In genomic region chr11:124865902-124866851, GRCh38 we compare ENCODE assay signal across 1 cellular context.
TF ChIP-seq lines count a peak whose summit lies in the region.

No MANE protein-coding gene starts in this region.

TF ChIP-seq in HepG2, 621 proteins besides CTCF, POLR2A, EP300 and RAD21 (continued from another document and continues in another):
- TF ChIP-seq NFAT5 (CRISPR knock-in tag; IDR thresholded peaks at IDR 0.05) (peak; percentile 59; the same call in 1 of the 2 replicates), PHF20 (CRISPR knock-in tag; IDR thresholded peaks at IDR 0.05) (no peak), ZNF557 (CRISPR knock-in tag; IDR thresholded peaks at IDR 0.05) (no peak), MTF2 (CRISPR knock-in tag; IDR thresholded peaks at IDR 0.05; ENCODE audit: borderline replicate concordance) (peak; percentile 10; the same call in 1 of the 2 replicates), ARID4A (CRISPR knock-in tag; IDR thresholded peaks at IDR 0.05; ENCODE audit: borderline replicate concordance) (0 out of 2 replicates have a peak, but pooled peaks have one; percentile 32), ZNF777 (CRISPR knock-in tag; IDR thresholded peaks at IDR 0.05) (no peak), POLR2AphosphoS5 (IDR thresholded peaks at IDR 0.05; ENCODE audit: low read depth, low read length) (no peak), ZNF33B (CRISPR knock-in tag; IDR thresholded peaks at IDR 0.05) (no peak), ZNF253 (CRISPR knock-in tag; IDR thresholded peaks at IDR 0.05; ENCODE audit: borderline replicate concordance) (no peak), SATB2 (CRISPR knock-in tag; IDR thresholded peaks at IDR 0.05) (0 out of 2 replicates have a peak, but pooled peaks have one; percentile 44), HOXA9 (CRISPR knock-in tag; IDR thresholded peaks at IDR 0.05; ENCODE audit: borderline replicate concordance) (0 out of 2 replicates have a peak, but pooled peaks have one; percentile 61), TEAD3 (CRISPR knock-in tag; optimal IDR thresholded peaks at IDR 0.05; ENCODE audit: borderline replicate concordance) (peak; percentile 10), RARA (CRISPR knock-in tag; IDR thresholded peaks at IDR 0.05) (no peak), SMAD9 (CRISPR knock-in tag; IDR thresholded peaks at IDR 0.05) (0 out of 2 replicates have a peak, but pooled peaks have one; percentile 86), NRL (CRISPR knock-in tag; IDR thresholded peaks at IDR 0.05; ENCODE audit: borderline replicate concordance) (peak; percentile 32; the same call in 1 of the 2 replicates), ZNF619 (CRISPR knock-in tag; IDR thresholded peaks at IDR 0.05) (no peak), ZNF343 (CRISPR knock-in tag; IDR thresholded peaks at IDR 0.05) (peak; percentile 78; the same call in 1 of the 2 replicates), TRIM22 (IDR thresholded peaks at IDR 0.05) (no peak), ZNF280B (CRISPR knock-in tag; IDR thresholded peaks at IDR 0.05; ENCODE audit: borderline replicate concordance) (peak; percentile 53; the same call in 1 of the 2 replicates), POGK (CRISPR knock-in tag; conservative IDR thresholded peaks at IDR 0.05) (no peak), ZNF24 (IDR thresholded peaks at IDR 0.05) (no peak), NCOA2 (CRISPR knock-in tag; IDR thresholded peaks at IDR 0.05) (no peak), NR1H2 (CRISPR knock-in tag; IDR thresholded peaks at IDR 0.05; ENCODE audit: borderline replicate concordance, low read depth) (0 out of 2 replicates have a peak, but pooled peaks have one; percentile 55), RBAK (CRISPR knock-in tag; IDR thresholded peaks at IDR 0.05) (no peak), ZSCAN5A (CRISPR knock-in tag; IDR thresholded peaks at IDR 0.05; ENCODE audit: borderline replicate concordance) (no peak), MIXL1 (CRISPR knock-in tag; IDR thresholded peaks at IDR 0.05) (no peak), HNF1B (CRISPR knock-in tag; IDR thresholded peaks at IDR 0.05) (no peak), ETV5 (CRISPR knock-in tag; IDR thresholded peaks at IDR 0.05; ENCODE audit: borderline replicate concordance) (0 out of 2 replicates have a peak, but pooled peaks have one; percentile 11), KDM2A (CRISPR knock-in tag; IDR thresholded peaks at IDR 0.05; ENCODE audit: borderline replicate concordance, low read depth) (peak; percentile 36; the same call in 1 of the 2 replicates), SP4 (CRISPR knock-in tag; IDR thresholded peaks at IDR 0.05) (0 out of 2 replicates have a peak, but pooled peaks have one; percentile 33), ZNF615 (CRISPR knock-in tag; IDR thresholded peaks at IDR 0.05; ENCODE audit: borderline replicate concordance) (no peak), DZIP1 (CRISPR knock-in tag; IDR thresholded peaks at IDR 0.05) (0 out of 2 replicates have a peak, but pooled peaks have one; percentile 37), TEAD2 (CRISPR knock-in tag; IDR thresholded peaks at IDR 0.05) (0 out of 2 replicates have a peak, but pooled peaks have one; percentile 48), ZNF367 (CRISPR knock-in tag; IDR thresholded peaks at IDR 0.05; ENCODE audit: borderline replicate concordance) (no peak), BCL6 (CRISPR knock-in tag; IDR thresholded peaks at IDR 0.05) (0 out of 2 replicates have a peak, but pooled peaks have one; percentile 44), BATF2 (CRISPR knock-in tag; IDR thresholded peaks at IDR 0.05) (peak; percentile 57; the same call in 1 of the 2 replicates), ZFP62 (CRISPR knock-in tag; IDR thresholded peaks at IDR 0.05) (no peak), ZNF296 (CRISPR knock-in tag; conservative IDR thresholded peaks at IDR 0.05) (no peak)
